Comparison of ENCODE assay signal across 12 cellular contexts in genomic region chr5:90134892-90135291, GRCh38.
DNase-seq lines count a peak whose midpoint lies in the region; ATAC-seq and TF ChIP-seq lines count a peak whose summit lies in the region.
"Had no signal": no experiment of that assay in that cellular context is flagged by ENCODE, and none has a peak within 500 bp of the region (broad histone marks: within the 10 kb centered on the region; RNA-seq: fewer than 3 reads in every experiment).

No MANE protein-coding gene starts in this region.

- no peaks in the 10 kb centered on the region for H3K4me1 Mint-ChIP-seq in activated CD4-positive, alpha-beta T cell treated with anti-CD3 and anti-CD28 coated beads for 36 hours

- intact Hi-C loops in sciatic nerve (cut with DNase I), result no loop called here
- intact Hi-C loops in activated CD4-positive, alpha-beta T cell treated with anti-CD3 and anti-CD28 coated beads for 36 hours (cut with DNase I, micrococcal nuclease), result no loop called here

- H3K27ac ChIP-seq in brain microvascular endothelial cell, result peak overlapping the region; percentile 46
- H3K27ac ChIP-seq: SK-N-MC had no signal

- in situ Hi-C loops in KBM-7 (cut with MboI; ENCODE audit: low pct_unique_long_range_greater_than_20kb, low sequenced_read_pairs), result no loop called here
- in situ Hi-C loops in brain microvascular endothelial cell (cut with HindIII; ENCODE audit: low pct_ligation_motif_present, low sequenced_read_pairs), result no loop called here

- H3K4me3 Mint-ChIP-seq in activated CD4-positive, alpha-beta T cell treated with anti-CD3 and anti-CD28 coated beads for 36 hours, result no peak overlapping the region

- POLR2A ChIA-PET in activated CD4-positive, alpha-beta T cell treated with anti-CD3 and anti-CD28 coated beads for 36 hours (lab: Charles Lee), result no interaction called here

- no peak overlapping the region for H3K27ac Mint-ChIP-seq in activated CD4-positive, alpha-beta T cell treated with anti-CD3 and anti-CD28 coated beads for 36 hours

- no peaks in the 10 kb centered on the region for H3K36me3 Mint-ChIP-seq in activated CD4-positive, alpha-beta T cell treated with anti-CD3 and anti-CD28 coated beads for 36 hours (ENCODE audit: low read depth)

- ATAC-seq in sciatic nerve, result peak; percentile 66
- ATAC-seq in activated CD4-positive, alpha-beta T cell treated with anti-CD3 and anti-CD28 coated beads for 36 hours, result no peak

- H3K27me3 Mint-ChIP-seq in activated CD4-positive, alpha-beta T cell treated with anti-CD3 and anti-CD28 coated beads for 36 hours, result no peaks in the 10 kb centered on the region

- no peak overlapping the region for H3K4me3 ChIP-seq in brain microvascular endothelial cell (ENCODE audit: low read depth, low read length)
- H3K4me3 ChIP-seq: SK-N-MC had no signal

- DNase-seq in KBM-7, result peak; percentile 37
- peak; percentile 91 for DNase-seq in brain microvascular endothelial cell
- DNase-seq in hepatic stellate cell (ENCODE audit: low spot score), result peak; percentile 31
- peak; percentile 69 for DNase-seq in sciatic nerve (ENCODE audit: low spot score)
- no peak for DNase-seq in activated effector memory CD4-positive, alpha-beta T cell treated with Interleukin-2 at 50 U/mL for 16 hours
- no peak for DNase-seq in AML-193 (lab: John Stamatoyannopoulos, UW)
- DNase-seq in activated CD4-positive, alpha-beta T cell treated with anti-CD3 and anti-CD28 coated beads for 36 hours, result no peak
- DNase-seq in GM20000 (ENCODE audit: low spot score), result no peak
- DNase-seq: activated CD8-positive, alpha-beta memory T cell treated with anti-CD3 and anti-CD28 coated beads for 24 hours; NCI-H446; stimulated activated CD4-positive, alpha-beta T cell treated with anti-CD3 and anti-CD28 coated beads, Interleukin-2, amount 100 ng/mL, for 24 hours had no signal

- H3K36me3 ChIP-seq in brain microvascular endothelial cell (replicated peaks), result no peaks in the 10 kb centered on the region

- H3K9me3 Mint-ChIP-seq in activated CD4-positive, alpha-beta T cell treated with anti-CD3 and anti-CD28 coated beads for 36 hours (ENCODE audit: low read depth), result no peaks in the 10 kb centered on the region

- H3K27me3 ChIP-seq in brain microvascular endothelial cell (replicated peaks), result no peaks in the 10 kb centered on the region

- TF ChIP-seq CTCF in brain microvascular endothelial cell (IDR thresholded peaks at IDR 0.05; ENCODE audit: low read depth, low read length, missing control alignments) (no peak), GM20000 (IDR thresholded peaks at IDR 0.05; ENCODE audit: extremely low read depth, missing control alignments) (no peak)

- CTCF ChIA-PET in activated CD4-positive, alpha-beta T cell treated with anti-CD3 and anti-CD28 coated beads for 36 hours (lab: Charles Lee), result interaction anchor here (0.6 to 0.8 kb wide), 2 partner anchors 25 to 52 kb away, joined by 3 read pairs; no protein-coding TSS in a partner anchor

Comparison
In these comparisons a context has a peak if more than half of its experiments do, and no peak if none do; other contexts are left out.
1. DNase-seq: peak in KBM-7 (single experiment), brain microvascular endothelial cell (single experiment), hepatic stellate cell (single experiment) and sciatic nerve (single experiment); none in activated effector memory CD4-positive, alpha-beta T cell treated with Interleukin-2 at 50 U/mL for 16 hours (single experiment), AML-193 (0 of 2), activated CD4-positive, alpha-beta T cell treated with anti-CD3 and anti-CD28 coated beads for 36 hours (single experiment) and GM20000 (single experiment).